30 cellular contexts compared by ENCODE assay signal in genomic region chr11:133547808-133548494, GRCh38. TPM values are rescaled to one million over a fixed set of nuclear protein-coding genes. Genes with fewer than 3 reads are reported as not detected.
"Had no signal": no experiment of that assay in that cellular context is flagged by ENCODE, and none has a peak within 500 bp of the region (broad histone marks: within the 10 kb centered on the region; RNA-seq: fewer than 3 reads in every experiment).

No MANE protein-coding gene starts in this region.

- H3K27me3 ChIP-seq: ascending aorta, breast epithelium, MG63 had no signal

- H3K27me3 Mint-ChIP-seq: activated CD4-positive, alpha-beta T cell treated with anti-CD3 and anti-CD28 coated beads, Interleukin-2, amount 10 ng/mL, durations not matched to agents 24 days and 14 days; activated naive CD8-positive, alpha-beta T cell treated with anti-CD3 and anti-CD28 coated beads, Interleukin-2, amount 10 ng/mL, durations not matched to agents 7 days and 5 days had no signal

- H3K4me3 Mint-ChIP-seq: activated CD4-positive, alpha-beta T cell treated with anti-CD3 and anti-CD28 coated beads, Interleukin-2, amount 10 ng/mL, durations not matched to agents 24 days and 14 days; activated CD8-positive, alpha-beta T cell treated with anti-CD3 and anti-CD28 coated beads, Interleukin-2, amount 10 ng/mL, durations not matched to agents 7 days and 5 days; activated naive CD4-positive, alpha-beta T cell treated with anti-CD3 and anti-CD28 coated beads, Interleukin-2, amount 50 U/mL, for 24 hours; activated naive CD8-positive, alpha-beta T cell treated with anti-CD3 and anti-CD28 coated beads, Interleukin-2, amount 10 ng/mL, durations not matched to agents 7 days and 5 days; activated T-cell treated with anti-CD3 and anti-CD28 coated beads, Interleukin-2, amount 50 U/mL, for 24 hours had no signal

- H3K27ac Mint-ChIP-seq: activated CD4-positive, alpha-beta T cell treated with anti-CD3 and anti-CD28 coated beads, Interleukin-2, amount 10 ng/mL, durations not matched to agents 24 days and 14 days; activated CD8-positive, alpha-beta T cell treated with anti-CD3 and anti-CD28 coated beads, Interleukin-2, amount 10 ng/mL, durations not matched to agents 7 days and 5 days; activated naive CD4-positive, alpha-beta T cell treated with anti-CD3 and anti-CD28 coated beads, Interleukin-2, amount 50 U/mL, for 24 hours; activated naive CD8-positive, alpha-beta T cell treated with anti-CD3 and anti-CD28 coated beads, Interleukin-2, amount 10 ng/mL, durations not matched to agents 7 days and 5 days; activated T-cell treated with anti-CD3 and anti-CD28 coated beads, Interleukin-2, amount 50 U/mL, for 24 hours; activated T-helper 2 cell treated with anti-CD3 and anti-CD28 coated beads, Interferon-gamma antibody, Interleukin-2, Interleukin-4, amounts not matched to agents 10 μg/mL and 5 μg/mL and 100 μg/mL, durations not matched to agents 14 hours and 24 hours and 36 hours had no signal

- H3K27ac ChIP-seq: ascending aorta, breast epithelium, WERI-Rb-1 had no signal

- DNase-seq: activated CD4-positive, alpha-beta T cell treated with anti-CD3 and anti-CD28 coated beads, Interleukin-2, amount 10 ng/mL, durations not matched to agents 24 days and 14 days; activated CD4-positive, alpha-beta T cell treated with anti-CD3 and anti-CD28 coated beads, Interleukin-2, amount 50 U/mL, for 4 hours; activated CD8-positive, alpha-beta T cell treated with anti-CD3 and anti-CD28 coated beads, Interleukin-2, amount 10 ng/mL, durations not matched to agents 7 days and 5 days; activated gamma-delta T cell; activated naive CD4-positive, alpha-beta T cell treated with Interleukin-2 at 50 U/mL for 16 hours; activated naive CD8-positive, alpha-beta T cell treated with anti-CD3 and anti-CD28 coated beads, Interleukin-2, amount 10 ng/mL, durations not matched to agents 7 days and 5 days; activated T-cell treated with anti-CD3 and anti-CD28 coated beads, Interleukin-2, amount 50 U/mL, for 24 hours; amygdala; Kasumi-1; KG1; MG63; NCI-H1048; NCI-H1105 treated with DMSO at 0.1 percent for 48 hours; NCI-H1436; NCI-H1694; NCI-H1930; NCI-H2081 treated with DMSO at 0.1 percent for 48 hours; NCI-H345; NCI-H524 treated with DMSO at 0.1 percent for 48 hours; SHP77 treated with DMSO at 0.1 percent for 48 hours; T1000; WERI-Rb-1 had no signal

- H3K9me3 Mint-ChIP-seq: activated CD4-positive, alpha-beta T cell treated with anti-CD3 and anti-CD28 coated beads, Interleukin-2, amount 10 ng/mL, durations not matched to agents 24 days and 14 days; activated naive CD4-positive, alpha-beta T cell treated with anti-CD3 and anti-CD28 coated beads, Interleukin-2, amount 50 U/mL, for 24 hours; activated naive CD8-positive, alpha-beta T cell treated with anti-CD3 and anti-CD28 coated beads, Interleukin-2, amount 10 ng/mL, durations not matched to agents 7 days and 5 days; activated T-cell treated with anti-CD3 and anti-CD28 coated beads, Interleukin-2, amount 50 U/mL, for 24 hours; activated T-helper 2 cell treated with anti-CD3 and anti-CD28 coated beads, Interferon-gamma antibody, Interleukin-2, Interleukin-4, amounts not matched to agents 10 μg/mL and 5 μg/mL and 100 μg/mL, durations not matched to agents 14 hours and 24 hours and 36 hours had no signal

- H3K9me3 ChIP-seq: ascending aorta, breast epithelium, MG63 had no signal

- H3K36me3 Mint-ChIP-seq: activated naive CD4-positive, alpha-beta T cell treated with anti-CD3 and anti-CD28 coated beads, Interleukin-2, amount 50 U/mL, for 24 hours; activated naive CD8-positive, alpha-beta T cell treated with anti-CD3 and anti-CD28 coated beads, Interleukin-2, amount 10 ng/mL, durations not matched to agents 7 days and 5 days had no signal

- H3K4me1 ChIP-seq: ascending aorta, breast epithelium had no signal

- ATAC-seq: activated CD8-positive, alpha-beta T cell treated with anti-CD3 and anti-CD28 coated beads, Interleukin-2, amount 10 ng/mL, durations not matched to agents 7 days and 5 days; Panc1 had no signal

- H3K4me1 Mint-ChIP-seq: activated CD4-positive, alpha-beta T cell treated with anti-CD3 and anti-CD28 coated beads, Interleukin-2, amount 10 ng/mL, durations not matched to agents 24 days and 14 days; activated naive CD4-positive, alpha-beta T cell treated with anti-CD3 and anti-CD28 coated beads, Interleukin-2, amount 50 U/mL, for 24 hours; activated naive CD8-positive, alpha-beta T cell treated with anti-CD3 and anti-CD28 coated beads, Interleukin-2, amount 10 ng/mL, durations not matched to agents 7 days and 5 days had no signal

RNA-seq across cellular contexts. Expression of gene OPCML, which starts 15.7 kb away (rescaled TPM):
- total RNA-seq: activated CD4-positive, alpha-beta T cell treated with anti-CD3 and anti-CD28 coated beads, Interleukin-2, amount 10 ng/mL, durations not matched to agents 24 days and 14 days; activated CD8-positive, alpha-beta T cell treated with anti-CD3 and anti-CD28 coated beads, Interleukin-2, amount 10 ng/mL, durations not matched to agents 7 days and 5 days; activated naive CD8-positive, alpha-beta T cell treated with anti-CD3 and anti-CD28 coated beads, Interleukin-2, amount 10 ng/mL, durations not matched to agents 7 days and 5 days; activated T-helper 2 cell treated with anti-CD3 and anti-CD28 coated beads, Interferon-gamma antibody, Interleukin-2, Interleukin-4, amounts not matched to agents 10 μg/mL and 5 μg/mL and 100 μg/mL, durations not matched to agents 14 hours and 24 hours and 36 hours; ascending aorta; breast epithelium; RPMI7951; SK-MEL-5; T-helper 2 cell treated with Interferon-gamma antibody and Interleukin-4, amounts not matched to agents 100 ng/mL and 5 ng/mL, for 36 hours had no signal
